ENCODE assay signal across 15 cellular contexts in the genomic region with DNA sequence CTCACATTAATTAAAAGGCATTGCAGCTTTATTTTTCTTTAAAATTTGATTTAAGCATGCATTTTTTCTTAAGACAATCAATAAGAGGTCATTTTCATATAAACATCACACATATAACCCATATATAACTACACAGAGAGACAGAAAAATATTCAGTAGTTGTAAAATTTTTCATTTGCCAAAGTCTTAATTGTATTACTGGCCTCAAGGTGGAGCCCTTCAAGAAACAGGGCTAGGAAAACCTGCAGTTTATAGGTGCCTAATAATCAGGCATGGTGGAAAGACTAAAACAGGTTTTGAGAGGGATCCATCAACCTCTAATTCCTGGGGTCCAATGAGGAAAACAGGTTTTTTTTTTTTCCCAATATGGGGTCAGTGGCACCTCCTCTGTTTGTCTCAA.
"Had no signal": no experiment of that assay in that cellular context is flagged by ENCODE, and none has a peak within 500 bp of the region (broad histone marks: within the 10 kb centered on the region; RNA-seq: fewer than 3 reads in every experiment).

No MANE protein-coding gene starts in this region.

- H3K36me3 ChIP-seq: suprapubic skin, upper lobe of left lung had no signal

- H3K4me1 ChIP-seq: suprapubic skin, upper lobe of left lung had no signal

- DNase-seq: activated CD4-positive, alpha-beta T cell treated with anti-CD3 and anti-CD28 coated beads, Interleukin-2, amount 10 ng/mL, durations not matched to agents 24 days and 14 days; activated CD8-positive, alpha-beta memory T cell treated with anti-CD3 and anti-CD28 coated beads for 24 hours; activated naive CD4-positive, alpha-beta T cell treated with anti-CD3 and anti-CD28 coated beads for 36 hours; central memory CD4-positive, alpha-beta T cell; cortex of kidney; effector memory CD8-positive, alpha-beta T cell; hippocampal formation; kidney glomerular epithelial cell; stimulated activated CD4-positive, alpha-beta T cell treated with anti-CD3 and anti-CD28 coated beads, Interleukin-12 subunit alpha, Interleukin-12 subunit beta, amount 100 ng/mL, for 4 hours; stimulated activated CD4-positive, alpha-beta T cell treated with anti-CD3 and anti-CD28 coated beads, Interleukin-2, amount 100 ng/mL, for 48 hours; stimulated activated CD8-positive, alpha-beta memory T cell treated with anti-CD3 and anti-CD28 coated beads, Interleukin-4, amount 100 ng/mL, for 48 hours; stimulated activated naive CD8-positive, alpha-beta T cell treated with anti-CD3 and anti-CD28 coated beads, Interleukin-15, Interleukin-2, amounts not matched to agents 100 U/mL and 50 U/mL, for 24 hours; T1000; upper lobe of left lung had no signal

- H3K27ac ChIP-seq: suprapubic skin, upper lobe of left lung had no signal

- H3K27me3 ChIP-seq: suprapubic skin, upper lobe of left lung had no signal

- ATAC-seq: effector memory CD8-positive, alpha-beta T cell; stimulated activated naive CD8-positive, alpha-beta T cell treated with anti-CD3 and anti-CD28 coated beads, Interleukin-15, Interleukin-2, amounts not matched to agents 100 U/mL and 50 U/mL, for 24 hours had no signal

- H3K27ac Mint-ChIP-seq: activated CD4-positive, alpha-beta T cell treated with anti-CD3 and anti-CD28 coated beads, Interleukin-2, amount 10 ng/mL, durations not matched to agents 24 days and 14 days; activated naive CD4-positive, alpha-beta T cell treated with anti-CD3 and anti-CD28 coated beads for 36 hours; effector memory CD8-positive, alpha-beta T cell had no signal

- H3K4me3 ChIP-seq: suprapubic skin, upper lobe of left lung had no signal

- H3K27me3 Mint-ChIP-seq: activated CD4-positive, alpha-beta T cell treated with anti-CD3 and anti-CD28 coated beads, Interleukin-2, amount 10 ng/mL, durations not matched to agents 24 days and 14 days; effector memory CD8-positive, alpha-beta T cell had no signal

- H3K4me1 Mint-ChIP-seq: activated CD4-positive, alpha-beta T cell treated with anti-CD3 and anti-CD28 coated beads, Interleukin-2, amount 10 ng/mL, durations not matched to agents 24 days and 14 days had no signal

- H3K4me3 Mint-ChIP-seq: activated CD4-positive, alpha-beta T cell treated with anti-CD3 and anti-CD28 coated beads, Interleukin-2, amount 10 ng/mL, durations not matched to agents 24 days and 14 days; activated naive CD4-positive, alpha-beta T cell treated with anti-CD3 and anti-CD28 coated beads for 36 hours; effector memory CD8-positive, alpha-beta T cell had no signal
